In genomic region chr15:41562784-41563198, GRCh38 we compare ENCODE assay signal across 20 cellular contexts. TPM values are rescaled to one million over a fixed set of nuclear protein-coding genes. Genes with fewer than 3 reads are reported as not detected.
A peak's percentile ranks its signal among the peaks of the same experiment; 100 is the strongest.
DNase-seq lines count a peak whose midpoint lies in the region; ATAC-seq and TF ChIP-seq lines count a peak whose summit lies in the region.
"Had no signal": no experiment of that assay in that cellular context is flagged by ENCODE, and none has a peak within 500 bp of the region (broad histone marks: within the 10 kb centered on the region; RNA-seq: fewer than 3 reads in every experiment).

No MANE protein-coding gene starts in this region.

- H3K9me3 ChIP-seq in testis: no peaks in the 10 kb centered on the region
- H3K9me3 ChIP-seq: heart left ventricle had no signal

- H3K27ac ChIP-seq in testis: peak overlapping the region; percentile 89 to 90
- H3K27ac ChIP-seq: brain microvascular endothelial cell, C4-2B, parathyroid adenoma had no signal

- H3K36me3 ChIP-seq in testis (ENCODE audit: low read depth, missing control alignments): no peaks in the 10 kb centered on the region
- H3K36me3 ChIP-seq: brain microvascular endothelial cell, heart left ventricle had no signal

- ATAC-seq in GM21390 (IDR thresholded peaks at IDR 0.05; ENCODE audit: unreplicated experiment): no peak
- ATAC-seq: esophagus mucosa; stimulated activated naive B cell treated with anti-CD40 and anti-IgM and Interleukin-4, amounts not matched to agents 10 μg/mL and 1 μg/mL and 100 μg/mL, for 72 hours had no signal

- no peak for TF ChIP-seq POLR2A in testis (IDR thresholded peaks at IDR 0.05)

- DNase-seq in NCI-H146 (lab: John Stamatoyannopoulos, UW) (peak; percentile 30), NCI-H146 treated with DMSO at 0.1 percent for 48 hours (lab: John Stamatoyannopoulos, UW; ENCODE audit: unreplicated experiment) (no peak), choroid plexus epithelial cell (ENCODE audit: low read depth) (peak; percentile 41), midbrain (lab: John Stamatoyannopoulos, UW) (peak; percentile 28), testis (peak; percentile 93), dedifferentiated amniotic fluid mesenchymal stem cell (ENCODE audit: extremely low spot score) (no peak), mesenteric fat pad (ENCODE audit: low spot score) (no peak)
- DNase-seq: activated CD4-positive, alpha-beta T cell treated with anti-CD3 and anti-CD28 coated beads for 48 hours; activated CD8-positive, alpha-beta memory T cell treated with anti-CD3 and anti-CD28 coated beads, Interleukin-2, amount 50 U/mL, for 48 hours; activated naive CD4-positive, alpha-beta T cell treated with anti-CD3 and anti-CD28 coated beads, Interleukin-2, amount 50 U/mL, for 16 hours; brain microvascular endothelial cell; KBM-7; NCI-H1105 treated with DMSO at 0.1 percent for 48 hours; stimulated activated CD4-positive, alpha-beta T cell treated with anti-CD3 and anti-CD28 coated beads, Interleukin-12 subunit alpha, Interleukin-12 subunit beta, amount 100 ng/mL, for 4 hours; stimulated activated naive B cell treated with anti-CD40 and anti-IgM and Interleukin-4, amounts not matched to agents 10 μg/mL and 1 μg/mL and 100 μg/mL, for 72 hours had no signal

- no peak overlapping the region for H3K4me3 ChIP-seq in choroid plexus epithelial cell (ENCODE audit: low read depth, low read length)
- H3K4me3 ChIP-seq in testis: no peak overlapping the region
- H3K4me3 ChIP-seq: heart left ventricle had no signal

- intact Hi-C loops in testis (cut with DNase I; ENCODE audit: low total_unique reads): no loop called here

- TF ChIP-seq CTCF in choroid plexus epithelial cell (conservative IDR thresholded peaks at IDR 0.05; ENCODE audit: low read depth, low read length) (no peak), testis (IDR thresholded peaks at IDR 0.05) (no peak)

- no peaks in the 10 kb centered on the region for H3K27me3 ChIP-seq in testis
- H3K27me3 ChIP-seq: brain microvascular endothelial cell had no signal

- WGBS in testis, 2 donors: 29 to 49% methylated on average over 3 to 4 of the region's 4 CpGs

- peaks cover 87% of the 10 kb centered on the region for H3K4me1 ChIP-seq in testis
- H3K4me1 ChIP-seq: parathyroid adenoma had no signal

RNA-seq across cellular contexts. Expression of gene TYRO3, which starts 3.8 kb away (rescaled TPM):
- 100 to 1,000 TPM; 107 to 156 TPM for total RNA-seq in testis
- polyA plus RNA-seq in testis (ENCODE audit: insufficient read depth, low read depth, low replicate concordance): 99.0 TPM
- 63.4 TPM for total RNA-seq in mesenteric fat pad

RNA-seq across cellular contexts. Expression of gene RPAP1, which starts 18.7 kb away (rescaled TPM):
- total RNA-seq in testis (10 to 100 TPM; 49.4 to 70.9 TPM), mesenteric fat pad (26.7 TPM)
- 36.3 TPM for polyA plus RNA-seq in testis (ENCODE audit: insufficient read depth, low read depth, low replicate concordance)

RNA-seq across cellular contexts. Expression of gene LTK, which starts 49.2 kb away (rescaled TPM):
- 1 to 10 TPM; 3.7 to 4.2 TPM for total RNA-seq in testis
- 2.9 TPM for polyA plus RNA-seq in testis (ENCODE audit: insufficient read depth, low read depth, low replicate concordance)
- 0.77 TPM for total RNA-seq in mesenteric fat pad

Comparison
In these comparisons a context has a peak if more than half of its experiments do, and no peak if none do; other contexts are left out.
1. DNase-seq: peak in NCI-H146 (single experiment), choroid plexus epithelial cell (single experiment), midbrain (single experiment) and testis (single experiment); none in NCI-H146 treated with DMSO at 0.1 percent for 48 hours (single experiment), dedifferentiated amniotic fluid mesenchymal stem cell (single experiment) and mesenteric fat pad (single experiment).